ENCODE assay signal across 18 cellular contexts in the genomic region with DNA sequence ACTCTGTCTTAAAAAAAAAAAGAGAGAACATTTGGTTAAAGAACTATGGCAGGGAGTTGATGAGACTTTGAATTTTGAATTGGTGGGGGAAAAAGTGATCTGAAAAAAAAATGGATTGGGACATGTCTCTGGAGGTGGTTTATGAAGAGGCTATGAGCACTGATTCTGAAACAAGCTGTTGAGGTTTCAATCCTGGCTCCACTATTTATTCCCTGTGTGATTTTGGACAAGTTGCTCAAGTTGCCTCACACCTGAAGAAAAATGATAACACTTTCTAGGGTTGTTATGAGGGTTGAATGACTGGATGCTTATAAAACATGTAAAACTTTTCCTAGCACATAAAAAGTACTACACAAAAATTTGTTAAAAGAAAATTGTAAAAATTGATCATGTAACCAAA. TPM values are rescaled to one million over a fixed set of nuclear protein-coding genes. Genes with fewer than 3 reads are reported as not detected.
A peak's percentile ranks its signal among the peaks of the same experiment; 100 is the strongest.
DNase-seq lines count a peak whose midpoint lies in the region; ATAC-seq and TF ChIP-seq lines count a peak whose summit lies in the region.
"Had no signal": no experiment of that assay in that cellular context is flagged by ENCODE, and none has a peak within 500 bp of the region (broad histone marks: within the 10 kb centered on the region; RNA-seq: fewer than 3 reads in every experiment).

No MANE protein-coding gene starts in this region.

- TF ChIP-seq POLR2A in NB4 (IDR thresholded peaks at IDR 0.05; ENCODE audit: extremely low read depth, insufficient read length) = no peak

- H3K27me3 Mint-ChIP-seq in T-helper 1 cell treated with Interleukin-12 subunit alpha and Interleukin-12 subunit beta and Interleukin-4 antibody, amounts not matched to agents 30 μg/mL and 1 μg/mL, for 36 hours (ENCODE audit: low read depth) = no peaks in the 10 kb centered on the region
- no peaks in the 10 kb centered on the region for H3K27me3 Mint-ChIP-seq in progenitor cell of endocrine pancreas
- H3K27me3 Mint-ChIP-seq: stimulated activated naive CD8-positive, alpha-beta T cell treated with anti-CD3 and anti-CD28 coated beads, Interleukin-15, Interleukin-2, amounts not matched to agents 100 ng/mL and 50 ng/mL, for 24 hours had no signal

- no peak overlapping the region for H2AFZ ChIP-seq in mammary epithelial cell (ENCODE audit: low read depth, low read length)

- H3K36me3 Mint-ChIP-seq in T-helper 1 cell treated with Interleukin-12 subunit alpha and Interleukin-12 subunit beta and Interleukin-4 antibody, amounts not matched to agents 30 μg/mL and 1 μg/mL, for 36 hours (ENCODE audit: low read depth) = no peaks in the 10 kb centered on the region
- H3K36me3 Mint-ChIP-seq in progenitor cell of endocrine pancreas (ENCODE audit: insufficient read depth) = no peaks in the 10 kb centered on the region

- no peak for ATAC-seq in aorta (ENCODE audit: low FRiP score)

- DNase-seq in T-helper 1 cell (no peak), NB4 (ENCODE audit: low read depth) (no peak), mammary epithelial cell (no peak), progenitor cell of endocrine pancreas (ENCODE audit: low spot score, unreplicated experiment) (no peak), AG08395 (ENCODE audit: low spot score) (no peak), aorta (no peak)
- no peak for DNase-seq in activated naive CD4-positive, alpha-beta T cell treated with anti-CD3 and anti-CD28 coated beads, Interleukin-2, amount 50 U/mL, for 16 hours
- DNase-seq: 8988T; activated CD4-positive, alpha-beta T cell treated with anti-CD3 and anti-CD28 coated beads for 4 hours; activated T-cell treated with anti-CD3 and anti-CD28 coated beads, Interleukin-2, amount 50 U/mL, for 48 hours; Calu3; NCI-H187 treated with DMSO at 0.1 percent for 48 hours; NCI-H524 treated with DMSO at 0.1 percent for 48 hours; T-helper 9 cell had no signal

- no peak overlapping the region for H3K9ac ChIP-seq in mammary epithelial cell (ENCODE audit: insufficient read depth, low read length)
- H3K9ac ChIP-seq: parathyroid adenoma had no signal

- no peak overlapping the region for H3K27ac Mint-ChIP-seq in T-helper 1 cell treated with Interleukin-12 subunit alpha and Interleukin-12 subunit beta and Interleukin-4 antibody, amounts not matched to agents 30 μg/mL and 1 μg/mL, for 36 hours
- no peak overlapping the region for H3K27ac Mint-ChIP-seq in progenitor cell of endocrine pancreas

- no peaks in the 10 kb centered on the region for H3K36me3 ChIP-seq in mammary epithelial cell (ENCODE audit: insufficient read depth, low read length)
- no peaks in the 10 kb centered on the region for H3K36me3 ChIP-seq in aorta (ENCODE audit: control insufficient read depth in 1 of 2, insufficient read depth in 2 of 2, low read length in 1 of 2)

- peak overlapping the region; percentile 9 for H3K4me3 Mint-ChIP-seq in T-helper 1 cell treated with Interleukin-12 subunit alpha and Interleukin-12 subunit beta and Interleukin-4 antibody, amounts not matched to agents 30 μg/mL and 1 μg/mL, for 36 hours
- H3K4me3 Mint-ChIP-seq in progenitor cell of endocrine pancreas (ENCODE audit: low read depth) = peak overlapping the region; percentile 41

- peak overlapping the region; percentile 77 for H3K4me2 ChIP-seq in mammary epithelial cell (ENCODE audit: insufficient read depth, low read depth, low read length)

- in situ Hi-C loops in mammary epithelial cell (cut with MboI; ENCODE audit: low sequenced_read_pairs in 2 of 2) = loop anchor here in 1 of 2 donors (25.0 kb wide), 1 partner anchor 523 kb away; the partner anchor contains the start of gene ARID2

- intact Hi-C loops in mammary epithelial cell (cut with micrococcal nuclease) (loop anchor here (2.0 kb wide), 2 partner anchors 43 to 201 kb away; no protein-coding TSS in a partner anchor), aorta (cut with DNase I) (loop anchor here (5.0 to 10.0 kb wide), 4 partner anchors 42 to 511 kb away; partner anchors contain the start of gene ARID2 (in 1 of the 2))

- no peaks in the 10 kb centered on the region for H4K20me1 ChIP-seq in mammary epithelial cell (ENCODE audit: insufficient read depth, low read length)

- no peak for TF ChIP-seq CTCF in NB4 (IDR thresholded peaks at IDR 0.05; ENCODE audit: low read depth, low read length)
- no peak for TF ChIP-seq CTCF in mammary epithelial cell (conservative IDR thresholded peaks at IDR 0.05 in 1 of 2, IDR thresholded peaks at IDR 0.05 in 1 of 2; ENCODE audit: extremely low read depth in 1 of 2, insufficient read depth in 1 of 2, low read depth in 1 of 2, low read length in 2 of 2)
- TF ChIP-seq CTCF in progenitor cell of endocrine pancreas (IDR thresholded peaks at IDR 0.05; ENCODE audit: unreplicated experiment) = no peak

- BruUV-seq in mammary epithelial cell (replicated peaks; lab: Mats Ljungman, UMichigan) = no TSS peak

- H3K4me1 ChIP-seq in mammary epithelial cell (ENCODE audit: insufficient read depth, low read length) (peaks cover 8% of the 10 kb centered on the region), aorta (ENCODE audit: control insufficient read depth in 1 of 2, insufficient read depth in 2 of 2, low read length in 2 of 2) (no peaks in the 10 kb centered on the region)

- CTCF ChIA-PET in mammary epithelial cell (lab: Charles Lee; ENCODE audit: low non-redundant PET) = interaction anchor here (0.6 kb wide), 1 partner anchor 14 kb away, joined by 3 read pairs; no protein-coding TSS in a partner anchor

- H3K9me3 Mint-ChIP-seq in T-helper 1 cell treated with Interleukin-12 subunit alpha and Interleukin-12 subunit beta and Interleukin-4 antibody, amounts not matched to agents 30 μg/mL and 1 μg/mL, for 36 hours = no peaks in the 10 kb centered on the region
- H3K9me3 Mint-ChIP-seq in progenitor cell of endocrine pancreas (ENCODE audit: low read depth) = no peaks in the 10 kb centered on the region
- H3K9me3 Mint-ChIP-seq: stimulated activated naive CD8-positive, alpha-beta T cell treated with anti-CD3 and anti-CD28 coated beads, Interleukin-15, Interleukin-2, amounts not matched to agents 100 ng/mL and 50 ng/mL, for 24 hours had no signal

- peaks cover 52% of the 10 kb centered on the region for H3K79me2 ChIP-seq in mammary epithelial cell (ENCODE audit: insufficient read depth, low read length)

- dilution Hi-C loops in mammary epithelial cell (cut with HindIII; ENCODE audit: low sequenced_read_pairs) = no loop called here

- H3K4me3 ChIP-seq in NB4 (ENCODE audit: low read depth, low read length) (peak overlapping the region; percentile 76), mammary epithelial cell (replicated peaks in 1 of 3; ENCODE audit: insufficient read depth in 1 of 3, low read depth in 2 of 3, low read length in 3 of 3) (peak overlapping the region in 2 of 3 experiments; percentile 65 to 77), aorta (ENCODE audit: low read length in 2 of 2) (no peak overlapping the region)

- H3K9me3 ChIP-seq in mammary epithelial cell (replicated peaks; ENCODE audit: insufficient read depth, low read length) (no peaks in the 10 kb centered on the region), aorta (ENCODE audit: control insufficient read depth, low read length) (no peaks in the 10 kb centered on the region)

- H3K27ac ChIP-seq in mammary epithelial cell (ENCODE audit: insufficient read depth, low read depth, low read length) = peak overlapping the region; percentile 89
- H3K27ac ChIP-seq in aorta (ENCODE audit: low read depth in 1 of 2, low read length in 2 of 2) = no peak overlapping the region
- H3K27ac ChIP-seq: RWPE1 had no signal

- H3K27me3 ChIP-seq in mammary epithelial cell (ENCODE audit: insufficient read depth, low read length) (no peaks in the 10 kb centered on the region), aorta (ENCODE audit: control insufficient read depth in 1 of 2, insufficient read depth in 2 of 2, low read length in 1 of 2) (no peaks in the 10 kb centered on the region)

- H3K4me1 Mint-ChIP-seq in T-helper 1 cell treated with Interleukin-12 subunit alpha and Interleukin-12 subunit beta and Interleukin-4 antibody, amounts not matched to agents 30 μg/mL and 1 μg/mL, for 36 hours (ENCODE audit: low read depth) = peaks cover 23% of the 10 kb centered on the region
- H3K4me1 Mint-ChIP-seq in progenitor cell of endocrine pancreas (ENCODE audit: low read depth) = peaks cover 27% of the 10 kb centered on the region

RNA-seq across cellular contexts. Expression of gene ANO6, which starts 1.8 kb away (rescaled TPM):
- total RNA-seq in mammary epithelial cell = 10 to 100 TPM; 57.0 to 77.5 TPM
- polyA plus RNA-seq in mammary epithelial cell = 29.4 TPM
- polyA minus RNA-seq in mammary epithelial cell = 60.1 TPM
- total RNA-seq in progenitor cell of endocrine pancreas = 39.2 and 43.1 TPM in 2 replicates
- total RNA-seq in aorta = 100 to 1,000 TPM in 1 of 2 donors, 10 to 100 TPM in 1; 88.3 to 129 TPM
- 10 to 100 TPM; 16.0 to 41.0 TPM for polyA plus RNA-seq in aorta

Comparison
In these comparisons a context has a peak if more than half of its experiments do, and no peak if none do; other contexts are left out.
1. H3K4me3 ChIP-seq: peak in NB4 (single experiment) and mammary epithelial cell (2 of 3); none in aorta (0 of 2).